ENCODE assay signal across 9 cellular contexts in the genomic region with DNA sequence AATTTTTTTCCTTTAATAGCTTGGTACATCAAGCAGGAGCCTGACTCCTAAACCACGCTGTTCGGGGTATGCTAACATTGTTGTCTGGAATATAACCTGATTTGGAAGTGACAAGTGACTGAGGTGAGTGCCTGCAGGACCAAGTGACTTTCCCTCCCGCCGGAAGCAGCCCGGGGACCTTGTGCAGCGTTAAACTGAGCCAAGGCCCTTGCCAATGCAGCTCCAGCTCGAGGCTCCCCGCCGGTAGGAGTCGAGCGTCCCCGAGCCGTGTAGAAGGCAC. TPM values are rescaled to one million over a fixed set of nuclear protein-coding genes. Genes with fewer than 3 reads are reported as not detected.
DNase-seq lines count a peak whose midpoint lies in the region; FAIRE-seq and TF ChIP-seq lines count a peak whose summit lies in the region.
"Had no signal": no experiment of that assay in that cellular context is flagged by ENCODE, and none has a peak within 500 bp of the region (broad histone marks: within the 10 kb centered on the region; RNA-seq: fewer than 3 reads in every experiment).

No MANE protein-coding gene starts in this region.

- peak; percentile 24 for DNase-seq in AG08396 (ENCODE audit: low spot score)
- no peak for DNase-seq in bronchial epithelial cell (ENCODE audit: low read depth)
- DNase-seq in mesothelial cell of epicardium (ENCODE audit: low spot score in 2 of 2, unreplicated experiment in 2 of 2), result no peak
- DNase-seq in pons (ENCODE audit: low spot score), result no peak
- DNase-seq in GM19238 (ENCODE audit: insufficient read length, low spot score), result no peak
- no peak for DNase-seq in NCI-H2107 treated with DMSO at 0.1 percent for 48 hours (lab: John Stamatoyannopoulos, UW; ENCODE audit: unreplicated experiment)
- DNase-seq in hepatic stellate cell (ENCODE audit: low spot score), result no peak

- H3K27ac ChIP-seq in HEK293 (ENCODE audit: extremely low read depth, low read depth, low read length), result peak overlapping the region; percentile 83; the same call in 1 of the 2 replicates

- peaks cover 4% of the 10 kb centered on the region for H3K4me1 ChIP-seq in HEK293 (ENCODE audit: control insufficient read depth, insufficient read depth, low read length)

- peaks cover 4 to 25% of the 10 kb centered on the region in 2 experiments; a peak in 2 of 3 replicates for H3K36me3 ChIP-seq in HEK293 (ENCODE audit: control insufficient read depth in 2 of 2, insufficient read depth in 1 of 2, low read length in 2 of 2)
- no peaks in the 10 kb centered on the region for H3K36me3 ChIP-seq in bronchial epithelial cell (ENCODE audit: control insufficient read depth, insufficient read depth, low read length)

- H3K9me3 ChIP-seq in HEK293 (ENCODE audit: control insufficient read depth, insufficient read depth, low read depth, low read length), result no peaks in the 10 kb centered on the region

- H3K27ac Mint-ChIP-seq in mesothelial cell of epicardium, result no peak overlapping the region
- H3K27ac Mint-ChIP-seq: T-helper 1 cell treated with Interleukin-12 subunit alpha and Interleukin-12 subunit beta and Interleukin-4 antibody, amounts not matched to agents 30 μg/mL and 1 μg/mL, for 36 hours had no signal

- no peaks in the 10 kb centered on the region for H3K27me3 ChIP-seq in bronchial epithelial cell (ENCODE audit: control insufficient read depth, insufficient read depth, low read length)

- POLR2A ChIA-PET in HEK293 (lab: Yijun Ruan, JAX), result interaction anchor here (0.6 kb wide), 1 partner anchor 129 kb away, joined by 3 read pairs; no protein-coding TSS in a partner anchor

- TF ChIP-seq CTCF in HEK293 (tag by site-specific recombination; IDR thresholded peaks at IDR 0.05) (no peak), bronchial epithelial cell (IDR thresholded peaks at IDR 0.05; ENCODE audit: insufficient read depth, low read length, severe bottlenecking) (no peak), mesothelial cell of epicardium (IDR thresholded peaks at IDR 0.05; ENCODE audit: unreplicated experiment) (no peak)

- FAIRE-seq in bronchial epithelial cell (lab: Jason Lieb, UNC), result no peak

- CTCF ChIA-PET in HEK293 (lab: Yijun Ruan, JAX), result interaction anchor here (0.5 to 3.0 kb wide), 5 partner anchors 10 to 1488 kb away, joined by 3 to 28 read pairs (median 3); no protein-coding TSS in a partner anchor

- H3K36me3 Mint-ChIP-seq in mesothelial cell of epicardium, result no peaks in the 10 kb centered on the region

- peaks cover 16% of the 10 kb centered on the region for H3K4me1 Mint-ChIP-seq in mesothelial cell of epicardium

- no peaks in the 10 kb centered on the region for H3K27me3 Mint-ChIP-seq in mesothelial cell of epicardium (ENCODE audit: low read depth)

- no peaks in the 10 kb centered on the region for H3K9me3 Mint-ChIP-seq in mesothelial cell of epicardium
- H3K9me3 Mint-ChIP-seq: T-helper 1 cell treated with Interleukin-12 subunit alpha and Interleukin-12 subunit beta and Interleukin-4 antibody, amounts not matched to agents 30 μg/mL and 1 μg/mL, for 36 hours had no signal

- H3K4me3 ChIP-seq in HEK293 (ENCODE audit: low read depth, low read length) (no peak overlapping the region), bronchial epithelial cell (ENCODE audit: low read depth, low read length) (peak overlapping the region; percentile 49)

- H3K4me3 Mint-ChIP-seq in mesothelial cell of epicardium, result peak overlapping the region; percentile 69
- H3K4me3 Mint-ChIP-seq: T-helper 1 cell treated with Interleukin-12 subunit alpha and Interleukin-12 subunit beta and Interleukin-4 antibody, amounts not matched to agents 30 μg/mL and 1 μg/mL, for 36 hours had no signal

TF ChIP-seq in HEK293, 187 proteins besides CTCF, POLR2A, EP300 and RAD21:
- TF ChIP-seq ZNF571 (tag by site-specific recombination; IDR thresholded peaks at IDR 0.05), result no peak
- TF ChIP-seq, protein P1, sequence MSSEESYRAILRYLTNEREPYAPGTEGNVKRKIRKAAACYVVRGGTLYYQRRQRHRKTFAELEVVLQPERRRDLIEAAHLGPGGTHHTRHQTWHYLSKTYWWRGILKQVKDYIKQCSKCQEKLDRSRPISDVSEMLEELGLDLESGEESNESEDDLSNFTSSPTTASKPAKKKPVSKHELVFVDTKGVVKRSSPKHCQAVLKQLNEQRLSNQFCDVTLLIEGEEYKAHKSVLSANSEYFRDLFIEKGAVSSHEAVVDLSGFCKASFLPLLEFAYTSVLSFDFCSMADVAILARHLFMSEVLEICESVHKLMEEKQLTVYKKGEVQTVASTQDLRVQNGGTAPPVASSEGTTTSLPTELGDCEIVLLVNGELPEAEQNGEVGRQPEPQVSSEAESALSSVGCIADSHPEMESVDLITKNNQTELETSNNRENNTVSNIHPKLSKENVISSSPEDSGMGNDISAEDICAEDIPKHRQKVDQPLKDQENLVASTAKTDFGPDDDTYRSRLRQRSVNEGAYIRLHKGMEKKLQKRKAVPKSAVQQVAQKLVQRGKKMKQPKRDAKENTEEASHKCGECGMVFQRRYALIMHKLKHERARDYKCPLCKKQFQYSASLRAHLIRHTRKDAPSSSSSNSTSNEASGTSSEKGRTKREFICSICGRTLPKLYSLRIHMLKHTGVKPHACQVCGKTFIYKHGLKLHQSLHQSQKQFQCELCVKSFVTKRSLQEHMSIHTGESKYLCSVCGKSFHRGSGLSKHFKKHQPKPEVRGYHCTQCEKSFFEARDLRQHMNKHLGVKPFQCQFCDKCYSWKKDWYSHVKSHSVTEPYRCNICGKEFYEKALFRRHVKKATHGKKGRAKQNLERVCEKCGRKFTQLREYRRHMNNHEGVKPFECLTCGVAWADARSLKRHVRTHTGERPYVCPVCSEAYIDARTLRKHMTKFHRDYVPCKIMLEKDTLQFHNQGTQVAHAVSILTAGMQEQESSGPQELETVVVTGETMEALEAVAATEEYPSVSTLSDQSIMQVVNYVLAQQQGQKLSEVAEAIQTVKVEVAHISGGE (tag by site-specific recombination; conservative IDR thresholded peaks at IDR 0.05; ENCODE audit: low read depth), result peak; percentile 90

RNA-seq across cellular contexts. Expression of a gene that starts 0.7 kb away (rescaled TPM):
- total RNA-seq in bronchial epithelial cell (2.0 and 5.8 TPM in 2 replicates), mesothelial cell of epicardium (10.8 to 12.1 TPM (median 11.9 TPM) in 3 replicates)

RNA-seq across cellular contexts. Expression of a gene that starts 37.9 kb away (rescaled TPM):
- 1.7 and 2.6 TPM in 2 replicates for total RNA-seq in bronchial epithelial cell
- total RNA-seq in mesothelial cell of epicardium, result 10.7 to 12.5 TPM (median 12.2 TPM) in 3 replicates
